ENCODE assay signal across 8 cellular contexts in the genomic region with DNA sequence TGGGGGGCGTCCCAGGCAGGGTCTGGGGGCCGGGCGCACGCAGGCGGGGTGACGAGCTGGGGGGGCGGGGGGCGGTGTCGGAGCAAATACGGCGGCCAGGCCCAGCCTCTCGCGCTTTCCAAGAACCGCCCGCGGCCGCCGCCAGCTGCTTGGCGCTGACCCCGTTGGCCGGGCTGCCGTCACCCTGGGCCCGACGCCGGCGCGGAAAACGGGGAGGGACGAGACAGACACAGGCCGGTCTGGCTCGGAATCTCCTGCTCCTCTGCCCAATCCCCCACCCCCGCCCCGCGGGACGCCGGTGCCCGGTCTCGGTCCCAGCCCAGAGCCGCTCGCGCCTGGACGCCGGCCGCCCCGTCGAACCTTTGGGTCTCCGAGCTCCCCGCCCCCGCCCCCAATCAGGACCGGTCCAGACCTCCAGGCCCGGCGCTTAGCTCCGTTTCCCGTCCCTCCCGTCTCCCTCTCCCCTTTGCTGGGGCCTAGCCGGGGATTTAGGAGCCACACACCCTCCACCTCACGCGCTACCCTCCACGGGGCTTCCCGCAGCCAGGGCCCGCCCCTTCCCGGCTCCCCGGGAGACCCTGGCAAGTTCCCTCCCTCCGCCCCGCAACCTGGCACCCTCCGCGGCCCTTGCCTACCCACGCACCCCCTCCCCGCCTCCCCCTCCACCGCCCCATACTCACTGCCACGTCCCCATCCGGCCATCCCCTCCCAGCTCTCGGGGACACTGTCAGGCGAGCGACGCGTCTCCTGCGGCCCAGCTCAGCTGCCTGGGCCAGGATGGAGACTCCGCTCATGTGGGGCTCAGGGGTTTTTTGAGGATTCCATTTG. TPM values are rescaled to one million over a fixed set of nuclear protein-coding genes. Genes with fewer than 3 reads are reported as not detected.
A peak's percentile ranks its signal among the peaks of the same experiment; 100 is the strongest.
DNase-seq lines count a peak whose midpoint lies in the region; ATAC-seq and TF ChIP-seq lines count a peak whose summit lies in the region.

No MANE protein-coding gene starts in this region.

- 17% methylated on average over 28 of the region's 79 CpGs for WGBS in right lobe of liver (ENCODE audit: insufficient coverage, low coverage, low lambda C conversion rate, missing lambda C conversion rate)
- WGBS in transverse colon (ENCODE audit: low coverage in 1 of 2), 2 donors = 14% methylated on average over 22 of the region's 79 CpGs; no CpG with 5 or more reads in 1 of the 2 donors

- peaks cover 2% of the 10 kb centered on the region for H3K36me3 Mint-ChIP-seq in activated CD8-positive, alpha-beta memory T cell treated with anti-CD3 and anti-CD28 coated beads, Interleukin-2, amount 10 ng/mL, durations not matched to agents 7 days and 5 days
- H3K36me3 Mint-ChIP-seq in osteocyte (ENCODE audit: unreplicated experiment) = no peaks in the 10 kb centered on the region

- H3K9me3 Mint-ChIP-seq in activated CD8-positive, alpha-beta memory T cell treated with anti-CD3 and anti-CD28 coated beads, Interleukin-2, amount 10 ng/mL, durations not matched to agents 7 days and 5 days (ENCODE audit: low read depth) = no peaks in the 10 kb centered on the region
- no peaks in the 10 kb centered on the region for H3K9me3 Mint-ChIP-seq in osteocyte (ENCODE audit: unreplicated experiment)

- peak overlapping the region; percentile 77 for H3K4me3 ChIP-seq in coronary artery
- peak overlapping the region in 2 of 3 donors; percentile 13 to 14 for H3K4me3 ChIP-seq in right lobe of liver
- H3K4me3 ChIP-seq in transverse colon = peak overlapping the region; percentile 5 to 42 (median 21)

- H3K4me3 Mint-ChIP-seq in activated CD8-positive, alpha-beta memory T cell treated with anti-CD3 and anti-CD28 coated beads, Interleukin-2, amount 10 ng/mL, durations not matched to agents 7 days and 5 days = no peak overlapping the region
- H3K4me3 Mint-ChIP-seq in osteocyte (ENCODE audit: unreplicated experiment) = no peak overlapping the region

- H3K27ac ChIP-seq in coronary artery = peak overlapping the region; percentile 72 to 97
- peak overlapping the region in 2 of 3 donors; percentile 47 to 64 for H3K27ac ChIP-seq in right lobe of liver
- H3K27ac ChIP-seq in transverse colon = peak overlapping the region; percentile 76 to 85 (median 83)

- intact Hi-C loops in right lobe of liver (cut with DNase I) (no loop called here), transverse colon (cut with DNase I; ENCODE audit: low total_unique reads) (no loop called here)

- TF ChIP-seq POLR2A in right lobe of liver (IDR thresholded peaks at IDR 0.05) = no peak
- TF ChIP-seq POLR2A in transverse colon (IDR thresholded peaks at IDR 0.05) = no peak

- H3K27ac Mint-ChIP-seq in activated CD8-positive, alpha-beta memory T cell treated with anti-CD3 and anti-CD28 coated beads, Interleukin-2, amount 10 ng/mL, durations not matched to agents 7 days and 5 days = no peak overlapping the region
- H3K27ac Mint-ChIP-seq in osteocyte (ENCODE audit: unreplicated experiment) = no peak overlapping the region

- H3K4me1 Mint-ChIP-seq in activated CD8-positive, alpha-beta memory T cell treated with anti-CD3 and anti-CD28 coated beads, Interleukin-2, amount 10 ng/mL, durations not matched to agents 7 days and 5 days = peaks cover 4% of the 10 kb centered on the region
- H3K4me1 Mint-ChIP-seq in osteocyte (ENCODE audit: unreplicated experiment) = peaks cover 2% of the 10 kb centered on the region

- H3K27me3 Mint-ChIP-seq in activated CD8-positive, alpha-beta memory T cell treated with anti-CD3 and anti-CD28 coated beads, Interleukin-2, amount 10 ng/mL, durations not matched to agents 7 days and 5 days = peaks cover 5% of the 10 kb centered on the region
- H3K27me3 Mint-ChIP-seq in osteocyte (ENCODE audit: unreplicated experiment) = no peaks in the 10 kb centered on the region

- TF ChIP-seq CTCF in coronary artery (IDR thresholded peaks at IDR 0.05) = no peak
- no peak for TF ChIP-seq CTCF in right lobe of liver (IDR thresholded peaks at IDR 0.05)
- no peak for TF ChIP-seq CTCF in transverse colon (IDR thresholded peaks at IDR 0.05)
- no peak for TF ChIP-seq CTCF in osteocyte (IDR thresholded peaks at IDR 0.05)

- H3K4me1 ChIP-seq in right lobe of liver = no peaks in the 10 kb centered on the region
- H3K4me1 ChIP-seq in transverse colon = peaks cover 6 to 29% (median 27%) of the 10 kb centered on the region in 4 donors

- peaks cover 0 to 3% (median 0%) of the 10 kb centered on the region in 4 donors for H3K36me3 ChIP-seq in right lobe of liver
- no peaks in the 10 kb centered on the region for H3K36me3 ChIP-seq in transverse colon

- ATAC-seq in activated CD8-positive, alpha-beta memory T cell treated with anti-CD3 and anti-CD28 coated beads, Interleukin-2, amount 10 ng/mL, durations not matched to agents 7 days and 5 days = no peak
- ATAC-seq in right lobe of liver = peak; percentile 9 to 51 (median 31)
- no peak for ATAC-seq in GM18868 (IDR thresholded peaks at IDR 0.05; ENCODE audit: unreplicated experiment)
- no peak for ATAC-seq in HG03571 (IDR thresholded peaks at IDR 0.05; ENCODE audit: unreplicated experiment)

- CTCF ChIA-PET in activated CD8-positive, alpha-beta memory T cell treated with anti-CD3 and anti-CD28 coated beads, Interleukin-2, amount 10 ng/mL, durations not matched to agents 7 days and 5 days (lab: Charles Lee) = interaction anchor here (1.5 to 4.0 kb wide), 3 partner anchors 16 to 275 kb away, joined by 4 to 30 read pairs (median 7); a partner anchor contains a TSS

- H3K9me3 ChIP-seq in right lobe of liver = no peaks in the 10 kb centered on the region
- no peaks in the 10 kb centered on the region for H3K9me3 ChIP-seq in transverse colon

- no peak for TF ChIP-seq EP300 in transverse colon (IDR thresholded peaks at IDR 0.05; ENCODE audit: low read depth)

- DNase-seq in activated CD8-positive, alpha-beta memory T cell treated with anti-CD3 and anti-CD28 coated beads for 24 hours = peak; percentile 72
- no peak for DNase-seq in activated CD8-positive, alpha-beta memory T cell treated with anti-CD3 and anti-CD28 coated beads, Interleukin-2, amount 10 ng/mL, durations not matched to agents 7 days and 5 days
- DNase-seq in coronary artery (ENCODE audit: low spot score) = peak; percentile 80
- DNase-seq in right lobe of liver = peak; percentile 62 to 69 (median 65)
- DNase-seq in transverse colon = peak; percentile 60
- DNase-seq in osteocyte (ENCODE audit: extremely low spot score, unreplicated experiment) = no peak

- H3K27me3 ChIP-seq in right lobe of liver (no peaks in the 10 kb centered on the region), transverse colon (peaks cover 29% of the 10 kb centered on the region)

- in situ Hi-C loops in transverse colon (cut with MboI; ENCODE audit: low pct_ligation_motif_present in 1 of 4, low pct_unique_long_range_greater_than_20kb in 1 of 4, low sequenced_read_pairs in 3 of 4) = no loop called here

RNA-seq across cellular contexts. Expression of a gene that starts 0.8 kb away (rescaled TPM):
- total RNA-seq in activated CD8-positive, alpha-beta memory T cell treated with anti-CD3 and anti-CD28 coated beads, Interleukin-2, amount 10 ng/mL, durations not matched to agents 7 days and 5 days = 1 to 10 TPM in 1 of 2 experiments, under 1 TPM in 1; 0.79 to 1.2 TPM
- total RNA-seq in right lobe of liver (1 to 10 TPM in 5 of 6 experiments, under 1 TPM in 1; 0.75 to 4.0 (median 2.3) TPM), transverse colon (10 to 100 TPM in 2 of 4 donors, 1 to 10 TPM in 2; 4.9 to 58.9 (median 9.9) TPM), osteocyte (4.8 and 8.5 TPM in 2 replicates)

RNA-seq across cellular contexts. Expression of a gene that starts 15.9 kb away (rescaled TPM):
- total RNA-seq in activated CD8-positive, alpha-beta memory T cell treated with anti-CD3 and anti-CD28 coated beads, Interleukin-2, amount 10 ng/mL, durations not matched to agents 7 days and 5 days = 10 to 100 TPM; 40.0 to 48.3 TPM
- total RNA-seq in right lobe of liver (10 to 100 TPM; 20.7 to 38.5 (median 33.9) TPM), transverse colon (100 to 1,000 TPM in 3 of 4 donors, 10 to 100 TPM in 1; 94.2 to 346 (median 224) TPM), osteocyte (105 and 108 TPM in 2 replicates)

RNA-seq across cellular contexts. Expression of a gene that starts 27.6 kb away (rescaled TPM):
- 10 to 100 TPM; 40.5 to 45.9 TPM for total RNA-seq in activated CD8-positive, alpha-beta memory T cell treated with anti-CD3 and anti-CD28 coated beads, Interleukin-2, amount 10 ng/mL, durations not matched to agents 7 days and 5 days
- total RNA-seq in right lobe of liver = 10 to 100 TPM in 2 of 6 experiments, 1 to 10 TPM in 4; 8.0 to 11.8 (median 9.5) TPM
- total RNA-seq in transverse colon = 100 to 1,000 TPM in 1 of 4 donors, 10 to 100 TPM in 3; 28.4 to 183 (median 60.5) TPM
- 28.8 and 29.7 TPM in 2 replicates for total RNA-seq in osteocyte

RNA-seq across cellular contexts. Expression of a gene that starts 31.2 kb away (rescaled TPM):
- total RNA-seq in activated CD8-positive, alpha-beta memory T cell treated with anti-CD3 and anti-CD28 coated beads, Interleukin-2, amount 10 ng/mL, durations not matched to agents 7 days and 5 days = 1 to 10 TPM; 3.1 to 4.4 TPM
- 1 to 10 TPM in 1 of 6 experiments, under 1 TPM in 5; 0.09 to 1.6 (median 0.46) TPM for total RNA-seq in right lobe of liver
- 1 to 10 TPM; 1.5 to 4.6 (median 3.7) TPM for total RNA-seq in transverse colon
- total RNA-seq in osteocyte = 25.6 and 28.0 TPM in 2 replicates

RNA-seq across cellular contexts. Expression of a gene that starts 56.5 kb away (rescaled TPM):
- total RNA-seq in activated CD8-positive, alpha-beta memory T cell treated with anti-CD3 and anti-CD28 coated beads, Interleukin-2, amount 10 ng/mL, durations not matched to agents 7 days and 5 days = 100 to 1,000 TPM; 114 to 132 TPM
- total RNA-seq in right lobe of liver = 10 to 100 TPM; 46.6 to 72.6 (median 63.8) TPM
- total RNA-seq in transverse colon = 100 to 1,000 TPM in 3 of 4 donors, 10 to 100 TPM in 1; 95.0 to 162 (median 136) TPM
- 117 and 121 TPM in 2 replicates for total RNA-seq in osteocyte

Comparison
In these comparisons a context has a peak if more than half of its experiments do, and no peak if none do; other contexts are left out.
1. DNase-seq: peak in activated CD8-positive, alpha-beta memory T cell treated with anti-CD3 and anti-CD28 coated beads for 24 hours (single experiment), coronary artery (single experiment), right lobe of liver (3 of 3) and transverse colon (single experiment); none in activated CD8-positive, alpha-beta memory T cell treated with anti-CD3 and anti-CD28 coated beads, Interleukin-2, amount 10 ng/mL, durations not matched to agents 7 days and 5 days (single experiment) and osteocyte (single experiment).
2. ATAC-seq: peak in right lobe of liver (4 of 4); none in activated CD8-positive, alpha-beta memory T cell treated with anti-CD3 and anti-CD28 coated beads, Interleukin-2, amount 10 ng/mL, durations not matched to agents 7 days and 5 days (single experiment), GM18868 (single experiment) and HG03571 (single experiment).
3. H3K4me3 ChIP-seq: peak in every context shown above with its lines; median percentile 77 in coronary artery; 21 in transverse colon; 14 in right lobe of liver.
4. Peak in every context shown above with its lines, with median percentiles within 50 percentile points of each other: H3K27ac ChIP-seq.